1 cellular context compared by ENCODE assay signal in genomic region chr6:129597023-129597713, GRCh38.
TF ChIP-seq lines count a peak whose summit lies in the region.

No MANE protein-coding gene starts in this region.

TF ChIP-seq in GM12878, 131 proteins besides CTCF, POLR2A, EP300 and RAD21 (continued from another document):
- TF ChIP-seq ATF2 (IDR thresholded peaks at IDR 0.05; ENCODE audit: low read length) (no peak), NR2C1 (IDR thresholded peaks at IDR 0.05) (no peak), CREB1 (IDR thresholded peaks at IDR 0.05; ENCODE audit: low read depth) (no peak), SREBF1 (IDR thresholded peaks at IDR 0.05; ENCODE audit: low read length) (no peak), RBBP5 (conservative IDR thresholded peaks at IDR 0.05) (no peak), RAD51 (IDR thresholded peaks at IDR 0.05) (no peak), ZBTB4 (CRISPR knock-in tag; IDR thresholded peaks at IDR 0.05) (no peak), SIX5 (IDR thresholded peaks at IDR 0.05; ENCODE audit: low read depth, low read length, severe bottlenecking) (no peak)
